In the genomic region with DNA sequence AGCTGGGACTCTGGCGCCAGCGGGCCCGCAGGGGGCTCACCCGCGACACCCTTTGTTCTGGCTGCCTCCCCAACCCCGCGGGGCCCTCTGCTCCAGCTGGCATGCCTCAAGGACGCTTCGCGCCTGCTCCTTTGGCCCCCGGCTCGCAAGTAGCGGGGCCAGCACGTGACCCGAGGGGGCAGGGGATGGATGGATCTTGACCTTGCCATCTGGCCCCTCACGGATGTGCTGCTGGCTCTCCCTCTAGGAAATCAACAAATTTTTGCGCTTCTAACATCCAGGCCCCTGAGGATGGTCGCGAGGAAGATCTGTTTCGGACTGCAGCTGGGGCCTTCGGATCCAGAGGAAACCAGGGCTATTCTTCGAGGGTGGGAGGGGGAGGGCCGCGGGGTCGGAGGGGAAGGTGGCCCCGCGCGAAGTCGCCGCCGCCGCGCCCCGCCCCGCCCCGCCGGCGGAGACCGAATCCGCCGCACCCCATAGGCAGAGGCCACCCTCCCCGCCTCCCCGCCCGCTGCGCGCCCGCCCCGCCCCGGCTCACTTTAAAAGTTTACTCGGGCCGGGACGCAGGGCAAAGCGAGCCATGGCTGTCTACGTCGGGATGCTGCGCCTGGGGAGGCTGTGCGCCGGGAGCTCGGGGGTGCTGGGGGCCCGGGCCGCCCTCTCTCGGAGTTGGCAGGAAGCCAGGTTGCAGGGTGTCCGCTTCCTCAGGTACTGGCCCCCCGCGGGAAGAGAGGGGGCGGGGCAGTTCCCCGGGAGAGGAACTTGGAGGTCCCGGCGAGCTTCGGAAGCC, we compare ENCODE assay signal across 2 cellular contexts.
TF ChIP-seq lines count a peak whose summit lies in the region.

A gene with protein sequence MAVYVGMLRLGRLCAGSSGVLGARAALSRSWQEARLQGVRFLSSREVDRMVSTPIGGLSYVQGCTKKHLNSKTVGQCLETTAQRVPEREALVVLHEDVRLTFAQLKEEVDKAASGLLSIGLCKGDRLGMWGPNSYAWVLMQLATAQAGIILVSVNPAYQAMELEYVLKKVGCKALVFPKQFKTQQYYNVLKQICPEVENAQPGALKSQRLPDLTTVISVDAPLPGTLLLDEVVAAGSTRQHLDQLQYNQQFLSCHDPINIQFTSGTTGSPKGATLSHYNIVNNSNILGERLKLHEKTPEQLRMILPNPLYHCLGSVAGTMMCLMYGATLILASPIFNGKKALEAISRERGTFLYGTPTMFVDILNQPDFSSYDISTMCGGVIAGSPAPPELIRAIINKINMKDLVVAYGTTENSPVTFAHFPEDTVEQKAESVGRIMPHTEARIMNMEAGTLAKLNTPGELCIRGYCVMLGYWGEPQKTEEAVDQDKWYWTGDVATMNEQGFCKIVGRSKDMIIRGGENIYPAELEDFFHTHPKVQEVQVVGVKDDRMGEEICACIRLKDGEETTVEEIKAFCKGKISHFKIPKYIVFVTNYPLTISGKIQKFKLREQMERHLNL (plus strand): TSS at position 537 of the 790 bp plus-strand sequence. CDS start 44 bp downstream, at position 581.

TF ChIP-seq in IMR-90, 13 proteins besides CTCF, POLR2A, EP300 and RAD21:
- peak; percentile 55; the same call in 1 of the 2 replicates for TF ChIP-seq BHLHE40 (IDR thresholded peaks at IDR 0.05; ENCODE audit: low read depth, low read length)
- TF ChIP-seq, protein P1, sequence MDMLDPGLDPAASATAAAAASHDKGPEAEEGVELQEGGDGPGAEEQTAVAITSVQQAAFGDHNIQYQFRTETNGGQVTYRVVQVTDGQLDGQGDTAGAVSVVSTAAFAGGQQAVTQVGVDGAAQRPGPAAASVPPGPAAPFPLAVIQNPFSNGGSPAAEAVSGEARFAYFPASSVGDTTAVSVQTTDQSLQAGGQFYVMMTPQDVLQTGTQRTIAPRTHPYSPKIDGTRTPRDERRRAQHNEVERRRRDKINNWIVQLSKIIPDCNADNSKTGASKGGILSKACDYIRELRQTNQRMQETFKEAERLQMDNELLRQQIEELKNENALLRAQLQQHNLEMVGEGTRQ (IDR thresholded peaks at IDR 0.05; ENCODE audit: low read depth, low read length), result peak; percentile 68
- TF ChIP-seq MXI1 (IDR thresholded peaks at IDR 0.05; ENCODE audit: borderline replicate concordance, low read depth, low read length), result no peak
- no peak for TF ChIP-seq MAZ (IDR thresholded peaks at IDR 0.05; ENCODE audit: borderline replicate concordance, low read depth, low read length)
- TF ChIP-seq, protein P2, sequence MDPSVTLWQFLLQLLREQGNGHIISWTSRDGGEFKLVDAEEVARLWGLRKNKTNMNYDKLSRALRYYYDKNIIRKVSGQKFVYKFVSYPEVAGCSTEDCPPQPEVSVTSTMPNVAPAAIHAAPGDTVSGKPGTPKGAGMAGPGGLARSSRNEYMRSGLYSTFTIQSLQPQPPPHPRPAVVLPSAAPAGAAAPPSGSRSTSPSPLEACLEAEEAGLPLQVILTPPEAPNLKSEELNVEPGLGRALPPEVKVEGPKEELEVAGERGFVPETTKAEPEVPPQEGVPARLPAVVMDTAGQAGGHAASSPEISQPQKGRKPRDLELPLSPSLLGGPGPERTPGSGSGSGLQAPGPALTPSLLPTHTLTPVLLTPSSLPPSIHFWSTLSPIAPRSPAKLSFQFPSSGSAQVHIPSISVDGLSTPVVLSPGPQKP (IDR thresholded peaks at IDR 0.05; ENCODE audit: borderline replicate concordance, low read depth, low read length), result no peak
- TF ChIP-seq FOS (IDR thresholded peaks at IDR 0.05; ENCODE audit: low read depth, low read length), result no peak
- TF ChIP-seq CEBPB (IDR thresholded peaks at IDR 0.05; ENCODE audit: low read depth, low read length), result no peak
- no peak for TF ChIP-seq NFE2L2 (IDR thresholded peaks at IDR 0.05; ENCODE audit: low read depth, low read length)
- TF ChIP-seq RFX5 (IDR thresholded peaks at IDR 0.05; ENCODE audit: low read depth, low read length), result no peak
- no peak for TF ChIP-seq RCOR1 (IDR thresholded peaks at IDR 0.05; ENCODE audit: insufficient replicate concordance, low read length)
- TF ChIP-seq SMC3 (IDR thresholded peaks at IDR 0.05; ENCODE audit: low read depth, low read length), result no peak
- TF ChIP-seq MAFK (IDR thresholded peaks at IDR 0.05; ENCODE audit: low read depth, low read length), result no peak
- no peak for TF ChIP-seq CHD1 (IDR thresholded peaks at IDR 0.05; ENCODE audit: low read depth, low read length)

TF ChIP-seq in K562, 482 proteins besides CTCF, POLR2A, EP300 and RAD21 (continues in another document):
- 0 out of 2 replicates have a peak, but pooled peaks have one; percentile 4 for TF ChIP-seq FOSL1 (tag; conservative IDR thresholded peaks at IDR 0.05)
- TF ChIP-seq NR2C2 (CRISPR knock-in tag; IDR thresholded peaks at IDR 0.05), result no peak
- TF ChIP-seq NR2C2 (tag; IDR thresholded peaks at IDR 0.05), result peak; percentile 61; the same call in 1 of the 2 replicates
- peak; percentile 74 for TF ChIP-seq BHLHE40 (IDR thresholded peaks at IDR 0.05; ENCODE audit: low read length)
- TF ChIP-seq KAT7 (CRISPR knock-in tag; IDR thresholded peaks at IDR 0.05; ENCODE audit: borderline replicate concordance), result peak; percentile 59; the same call in 1 of the 2 replicates
- no peak for TF ChIP-seq ZNF140 (CRISPR knock-in tag; IDR thresholded peaks at IDR 0.05)
- peak; percentile 61 for TF ChIP-seq KDM5B (IDR thresholded peaks at IDR 0.05; ENCODE audit: insufficient replicate concordance, low read depth, low read length)
- TF ChIP-seq CXXC5 (CRISPR knock-in tag; IDR thresholded peaks at IDR 0.05), result peak; percentile 42; the same call in 1 of the 2 replicates
- peak; percentile 73 for TF ChIP-seq RBFOX2 (IDR thresholded peaks at IDR 0.05; ENCODE audit: low read depth, low read length)
- TF ChIP-seq TSC22D4 (tag; IDR thresholded peaks at IDR 0.05), result no peak
- TF ChIP-seq ZBTB7A (IDR thresholded peaks at IDR 0.05; ENCODE audit: borderline replicate concordance, control insufficient read depth, low read depth, low read length), result 0 out of 2 replicates have a peak, but pooled peaks have one; percentile 2
- TF ChIP-seq, protein P3, sequence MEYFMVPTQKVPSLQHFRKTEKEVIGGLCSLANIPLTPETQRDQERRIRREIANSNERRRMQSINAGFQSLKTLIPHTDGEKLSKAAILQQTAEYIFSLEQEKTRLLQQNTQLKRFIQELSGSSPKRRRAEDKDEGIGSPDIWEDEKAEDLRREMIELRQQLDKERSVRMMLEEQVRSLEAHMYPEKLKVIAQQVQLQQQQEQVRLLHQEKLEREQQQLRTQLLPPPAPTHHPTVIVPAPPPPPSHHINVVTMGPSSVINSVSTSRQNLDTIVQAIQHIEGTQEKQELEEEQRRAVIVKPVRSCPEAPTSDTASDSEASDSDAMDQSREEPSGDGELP (CRISPR knock-in tag; IDR thresholded peaks at IDR 0.05; ENCODE audit: borderline replicate concordance), result peak; percentile 72; the same call in 1 of the 2 replicates
- TF ChIP-seq, protein P4, sequence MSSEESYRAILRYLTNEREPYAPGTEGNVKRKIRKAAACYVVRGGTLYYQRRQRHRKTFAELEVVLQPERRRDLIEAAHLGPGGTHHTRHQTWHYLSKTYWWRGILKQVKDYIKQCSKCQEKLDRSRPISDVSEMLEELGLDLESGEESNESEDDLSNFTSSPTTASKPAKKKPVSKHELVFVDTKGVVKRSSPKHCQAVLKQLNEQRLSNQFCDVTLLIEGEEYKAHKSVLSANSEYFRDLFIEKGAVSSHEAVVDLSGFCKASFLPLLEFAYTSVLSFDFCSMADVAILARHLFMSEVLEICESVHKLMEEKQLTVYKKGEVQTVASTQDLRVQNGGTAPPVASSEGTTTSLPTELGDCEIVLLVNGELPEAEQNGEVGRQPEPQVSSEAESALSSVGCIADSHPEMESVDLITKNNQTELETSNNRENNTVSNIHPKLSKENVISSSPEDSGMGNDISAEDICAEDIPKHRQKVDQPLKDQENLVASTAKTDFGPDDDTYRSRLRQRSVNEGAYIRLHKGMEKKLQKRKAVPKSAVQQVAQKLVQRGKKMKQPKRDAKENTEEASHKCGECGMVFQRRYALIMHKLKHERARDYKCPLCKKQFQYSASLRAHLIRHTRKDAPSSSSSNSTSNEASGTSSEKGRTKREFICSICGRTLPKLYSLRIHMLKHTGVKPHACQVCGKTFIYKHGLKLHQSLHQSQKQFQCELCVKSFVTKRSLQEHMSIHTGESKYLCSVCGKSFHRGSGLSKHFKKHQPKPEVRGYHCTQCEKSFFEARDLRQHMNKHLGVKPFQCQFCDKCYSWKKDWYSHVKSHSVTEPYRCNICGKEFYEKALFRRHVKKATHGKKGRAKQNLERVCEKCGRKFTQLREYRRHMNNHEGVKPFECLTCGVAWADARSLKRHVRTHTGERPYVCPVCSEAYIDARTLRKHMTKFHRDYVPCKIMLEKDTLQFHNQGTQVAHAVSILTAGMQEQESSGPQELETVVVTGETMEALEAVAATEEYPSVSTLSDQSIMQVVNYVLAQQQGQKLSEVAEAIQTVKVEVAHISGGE (CRISPR knock-in tag; IDR thresholded peaks at IDR 0.05), result 0 out of 6 replicates have a peak, but pooled peaks of 1 of the 3 experiments have one; percentile 22
- TF ChIP-seq, protein P5, sequence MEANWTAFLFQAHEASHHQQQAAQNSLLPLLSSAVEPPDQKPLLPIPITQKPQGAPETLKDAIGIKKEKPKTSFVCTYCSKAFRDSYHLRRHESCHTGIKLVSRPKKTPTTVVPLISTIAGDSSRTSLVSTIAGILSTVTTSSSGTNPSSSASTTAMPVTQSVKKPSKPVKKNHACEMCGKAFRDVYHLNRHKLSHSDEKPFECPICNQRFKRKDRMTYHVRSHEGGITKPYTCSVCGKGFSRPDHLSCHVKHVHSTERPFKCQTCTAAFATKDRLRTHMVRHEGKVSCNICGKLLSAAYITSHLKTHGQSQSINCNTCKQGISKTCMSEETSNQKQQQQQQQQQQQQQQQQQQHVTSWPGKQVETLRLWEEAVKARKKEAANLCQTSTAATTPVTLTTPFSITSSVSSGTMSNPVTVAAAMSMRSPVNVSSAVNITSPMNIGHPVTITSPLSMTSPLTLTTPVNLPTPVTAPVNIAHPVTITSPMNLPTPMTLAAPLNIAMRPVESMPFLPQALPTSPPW (CRISPR knock-in tag; IDR thresholded peaks at IDR 0.05), result peak; percentile 95
- no peak for TF ChIP-seq NR4A1 (CRISPR knock-in tag; IDR thresholded peaks at IDR 0.05)
- no peak for TF ChIP-seq NR4A1 (tag; IDR thresholded peaks at IDR 0.05)
- 0 out of 2 replicates have a peak, but pooled peaks have one; percentile 33 for TF ChIP-seq SP1 (CRISPR knock-in tag; IDR thresholded peaks at IDR 0.05)
- TF ChIP-seq ESRRA (IDR thresholded peaks at IDR 0.05; ENCODE audit: borderline replicate concordance, low read depth), result peak; percentile 41; the same call in 1 of the 2 replicates
- TF ChIP-seq RBBP5 (IDR thresholded peaks at IDR 0.05; ENCODE audit: borderline replicate concordance, insufficient read depth, low read length, poor library complexity, severe bottlenecking), result peak; percentile 26
- no peak for TF ChIP-seq KLF1 (tag; IDR thresholded peaks at IDR 0.05)
- TF ChIP-seq, protein P6, sequence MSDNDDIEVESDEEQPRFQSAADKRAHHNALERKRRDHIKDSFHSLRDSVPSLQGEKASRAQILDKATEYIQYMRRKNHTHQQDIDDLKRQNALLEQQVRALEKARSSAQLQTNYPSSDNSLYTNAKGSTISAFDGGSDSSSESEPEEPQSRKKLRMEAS (CRISPR knock-in tag; IDR thresholded peaks at IDR 0.05), result peak; percentile 50; the same call in 1 of the 2 replicates
- TF ChIP-seq CREB1 (IDR thresholded peaks at IDR 0.05), result no peak; the same call in 1 of the 2 replicates
- TF ChIP-seq CREB1 (CRISPR knock-in tag; IDR thresholded peaks at IDR 0.05), result 0 out of 2 replicates have a peak, but pooled peaks have one; percentile 0
- peak; percentile 42 to 56; a peak in 2 of 4 replicates for TF ChIP-seq MAZ (CRISPR knock-in tag; conservative IDR thresholded peaks at IDR 0.05 in 1 of 2, IDR thresholded peaks at IDR 0.05 in 1 of 2)
- peak; percentile 55; the same call in 1 of the 2 replicates for TF ChIP-seq RB1 (IDR thresholded peaks at IDR 0.05; ENCODE audit: low read depth)
- TF ChIP-seq NRF1 (conservative IDR thresholded peaks at IDR 0.05 in 1 of 2, IDR thresholded peaks at IDR 0.05 in 1 of 2), result peak; percentile 25 to 33; a peak in 2 of 4 replicates
- no peak for TF ChIP-seq ZKSCAN3 (CRISPR knock-in tag; IDR thresholded peaks at IDR 0.05)
- TF ChIP-seq, protein P7, sequence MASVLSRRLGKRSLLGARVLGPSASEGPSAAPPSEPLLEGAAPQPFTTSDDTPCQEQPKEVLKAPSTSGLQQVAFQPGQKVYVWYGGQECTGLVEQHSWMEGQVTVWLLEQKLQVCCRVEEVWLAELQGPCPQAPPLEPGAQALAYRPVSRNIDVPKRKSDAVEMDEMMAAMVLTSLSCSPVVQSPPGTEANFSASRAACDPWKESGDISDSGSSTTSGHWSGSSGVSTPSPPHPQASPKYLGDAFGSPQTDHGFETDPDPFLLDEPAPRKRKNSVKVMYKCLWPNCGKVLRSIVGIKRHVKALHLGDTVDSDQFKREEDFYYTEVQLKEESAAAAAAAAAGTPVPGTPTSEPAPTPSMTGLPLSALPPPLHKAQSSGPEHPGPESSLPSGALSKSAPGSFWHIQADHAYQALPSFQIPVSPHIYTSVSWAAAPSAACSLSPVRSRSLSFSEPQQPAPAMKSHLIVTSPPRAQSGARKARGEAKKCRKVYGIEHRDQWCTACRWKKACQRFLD (CRISPR knock-in tag; IDR thresholded peaks at IDR 0.05), result peak; percentile 79
- 0 out of 2 replicates have a peak, but pooled peaks have one; percentile 22 for TF ChIP-seq DMBX1 (CRISPR knock-in tag; IDR thresholded peaks at IDR 0.05; ENCODE audit: borderline replicate concordance)
- 0 out of 2 replicates have a peak, but pooled peaks have one; percentile 47 for TF ChIP-seq SUPT5H (IDR thresholded peaks at IDR 0.05)
- TF ChIP-seq RAD51 (IDR thresholded peaks at IDR 0.05; ENCODE audit: borderline replicate concordance, low read depth), result peak; percentile 61; the same call in 1 of the 2 replicates
